ENCODE assay signal across 19 cellular contexts in genomic region chr3:140577911-140578310, GRCh38.
"Had no signal": no experiment of that assay in that cellular context is flagged by ENCODE, and none has a peak within 500 bp of the region (broad histone marks: within the 10 kb centered on the region; RNA-seq: fewer than 3 reads in every experiment).

No MANE protein-coding gene starts in this region.

- DNase-seq: natural killer cell; occipital lobe; ovary; posterior cingulate gyrus; psoas muscle; right cardiac atrium; right lobe of liver; sigmoid colon; small intestine; stimulated activated CD4-positive, alpha-beta T cell treated with anti-CD3 and anti-CD28 coated beads, Interleukin-15, amount 100 ng/mL, for 24 hours; stimulated activated CD4-positive, alpha-beta T cell treated with anti-CD3 and anti-CD28 coated beads, Interleukin-2, amount 100 ng/mL, for 24 hours; stimulated activated CD4-positive, alpha-beta T cell treated with anti-CD3 and anti-CD28 coated beads, Interleukin-2, amount 100 ng/mL, for 48 hours; stimulated activated CD4-positive, alpha-beta T cell treated with anti-CD3 and anti-CD28 coated beads, Interleukin-4, amount 100 ng/mL, for 24 hours; stimulated activated naive B cell treated with anti-CD40 and anti-IgM and Interleukin-4, amounts not matched to agents 10 μg/mL and 1 μg/mL and 100 μg/mL, for 72 hours; stimulated activated naive CD4-positive, alpha-beta T cell treated with Interleukin-2 at 50 U/mL for 16 hours; stomach; thyroid gland; trophoblast cell; upper lobe of left lung had no signal
